ENCODE assay signal across 8 cellular contexts in genomic region chr11:62497132-62497915, GRCh38. TPM values are rescaled to one million over a fixed set of nuclear protein-coding genes. Genes with fewer than 3 reads are reported as not detected.
A peak's percentile ranks its signal among the peaks of the same experiment; 100 is the strongest.
DNase-seq lines count a peak whose midpoint lies in the region; ATAC-seq, FAIRE-seq and TF ChIP-seq lines count a peak whose summit lies in the region.

No MANE protein-coding gene starts in this region.

- H3K4me1 Mint-ChIP-seq in CD4-positive, alpha-beta T cell (ENCODE audit: low read depth), result no peaks in the 10 kb centered on the region
- peaks cover 16% of the 10 kb centered on the region for H3K4me1 Mint-ChIP-seq in endodermal cell

- H3K36me3 ChIP-seq in endodermal cell (ENCODE audit: control insufficient read depth, insufficient read depth, low read length) (no peaks in the 10 kb centered on the region), mucosa of rectum (ENCODE audit: control insufficient read depth in 2 of 2, insufficient read depth in 2 of 2, low read length in 2 of 2) (no peaks in the 10 kb centered on the region)

- WGBS in endodermal cell (ENCODE audit: insufficient coverage in 1 of 2, insufficient read length in 1 of 2), 2 experiments, result 84 to 93% methylated on average over 8 to 11 of the region's 11 CpGs

- H3K27ac ChIP-seq in CD4-positive, alpha-beta T cell (ENCODE audit: low read depth, low read length), result no peak overlapping the region
- H3K27ac ChIP-seq in endodermal cell (ENCODE audit: low read depth, low read length) (no peak overlapping the region), mucosa of rectum (ENCODE audit: low read depth in 2 of 2, low read length in 2 of 2) (peak overlapping the region; percentile 7 to 51)

- H3K27me3 Mint-ChIP-seq in CD4-positive, alpha-beta T cell, result peaks cover 2% of the 10 kb centered on the region
- peaks cover 10% of the 10 kb centered on the region for H3K27me3 Mint-ChIP-seq in endodermal cell (ENCODE audit: insufficient read depth)

- ATAC-seq in CD4-positive, alpha-beta T cell (ENCODE audit: poor library complexity), result peak; percentile 59
- ATAC-seq in GM18520 (IDR thresholded peaks at IDR 0.05; ENCODE audit: unreplicated experiment) (no peak), GM21529 (IDR thresholded peaks at IDR 0.05; ENCODE audit: unreplicated experiment) (no peak)

- CTCF ChIA-PET in CD4-positive, alpha-beta T cell (lab: Charles Lee), result interaction anchor here (0.5 to 2.9 kb wide), 4 partner anchors 10 to 143 kb away, joined by 3 to 10 read pairs (median 6); no protein-coding TSS in a partner anchor

- H3K4me3 ChIP-seq in endodermal cell (ENCODE audit: low read length) (no peak overlapping the region), mucosa of rectum (ENCODE audit: low read length in 2 of 2) (no peak overlapping the region)

- intact Hi-C loops in CD4-positive, alpha-beta T cell (cut with DNase I, micrococcal nuclease), result loop anchor here in 1 of 2 experiments (1.0 to 5.0 kb wide), 2 partner anchors 45 to 63 kb away; no protein-coding TSS in a partner anchor

- no peak overlapping the region for H3K4me3 Mint-ChIP-seq in CD4-positive, alpha-beta T cell
- no peak overlapping the region for H3K4me3 Mint-ChIP-seq in endodermal cell

- no peak for DNase-seq in CD4-positive, alpha-beta T cell
- DNase-seq in H4 (ENCODE audit: low spot score) (peak; percentile 58), RCC 7860 (ENCODE audit: low spot score) (peak; percentile 68), endodermal cell (peak; percentile 80), NCI-H187 treated with DMSO at 0.1 percent for 48 hours (lab: John Stamatoyannopoulos, UW) (no peak)

- no peaks in the 10 kb centered on the region for H3K27me3 ChIP-seq in CD4-positive, alpha-beta T cell (ENCODE audit: control insufficient read depth, insufficient read depth, low read length)
- H3K27me3 ChIP-seq in endodermal cell (ENCODE audit: control insufficient read depth, insufficient read depth, low read length, poor library complexity, severe bottlenecking), result no peaks in the 10 kb centered on the region
- no peaks in the 10 kb centered on the region for H3K27me3 ChIP-seq in mucosa of rectum (ENCODE audit: control insufficient read depth in 2 of 2, insufficient read depth in 2 of 2, low read length in 2 of 2)

- TF ChIP-seq CTCF in CD4-positive, alpha-beta T cell (IDR thresholded peaks at IDR 0.05), result peak; percentile 26
- TF ChIP-seq CTCF in endodermal cell (conservative IDR thresholded peaks at IDR 0.05), result peak; percentile 71

- peaks cover 5% of the 10 kb centered on the region for H3K4me1 ChIP-seq in endodermal cell (ENCODE audit: control insufficient read depth, insufficient read depth, low read length)
- peaks cover 12 to 32% of the 10 kb centered on the region in 2 donors for H3K4me1 ChIP-seq in mucosa of rectum (ENCODE audit: control insufficient read depth in 2 of 2, insufficient read depth in 2 of 2, low read length in 2 of 2)

- no peaks in the 10 kb centered on the region for H3K36me3 Mint-ChIP-seq in CD4-positive, alpha-beta T cell (ENCODE audit: low read depth)
- H3K36me3 Mint-ChIP-seq in endodermal cell (ENCODE audit: low read depth), result no peaks in the 10 kb centered on the region

- H3K9me3 Mint-ChIP-seq in CD4-positive, alpha-beta T cell, result no peaks in the 10 kb centered on the region
- H3K9me3 Mint-ChIP-seq in endodermal cell, result no peaks in the 10 kb centered on the region

- no peaks in the 10 kb centered on the region for H3K9me3 ChIP-seq in CD4-positive, alpha-beta T cell (ENCODE audit: control insufficient read depth, low read length)
- no peaks in the 10 kb centered on the region for H3K9me3 ChIP-seq in endodermal cell (ENCODE audit: control insufficient read depth, low read length)
- no peaks in the 10 kb centered on the region for H3K9me3 ChIP-seq in mucosa of rectum (ENCODE audit: control insufficient read depth in 2 of 2, low read length in 2 of 2)

- FAIRE-seq in RCC 7860 (lab: Jason Lieb, UNC), result no peak

- POLR2A ChIA-PET in CD4-positive, alpha-beta T cell (lab: Charles Lee), result no interaction called here

- H3K9ac ChIP-seq in endodermal cell (ENCODE audit: extremely low read depth, low read length, poor library complexity, severe bottlenecking) (no peak overlapping the region), mucosa of rectum (ENCODE audit: low read depth in 1 of 2, low read length in 2 of 2) (peak overlapping the region in 1 of 2 donors; percentile 26)

- H3K27ac Mint-ChIP-seq in CD4-positive, alpha-beta T cell, result no peak overlapping the region
- H3K27ac Mint-ChIP-seq in endodermal cell, result no peak overlapping the region

RNA-seq across cellular contexts. Expression of gene AHNAK, which starts 49.3 kb away (rescaled TPM):
- total RNA-seq in CD4-positive, alpha-beta T cell, result 100 to 1,000 TPM; 320 to 332 TPM
- total RNA-seq in H4 (2014; rRNA removed; shearing (Covaris generic)), result 47.0 and 60.1 TPM in 2 replicates
- 100 to 1,000 TPM; 109 to 165 TPM for total RNA-seq in endodermal cell
- polyA plus RNA-seq in endodermal cell (2013, experiment 1 of 2), result 18.4 TPM
- 24.8 TPM for polyA plus RNA-seq in endodermal cell (2013, experiment 2 of 2)

Comparison
In these comparisons a context has a peak if more than half of its experiments do, and no peak if none do; other contexts are left out.
1. DNase-seq: peak in H4 (single experiment), RCC 7860 (single experiment) and endodermal cell (single experiment); none in CD4-positive, alpha-beta T cell (0 of 10) and NCI-H187 treated with DMSO at 0.1 percent for 48 hours (single experiment).
2. H3K27ac ChIP-seq: peak in mucosa of rectum (2 of 2); none in CD4-positive, alpha-beta T cell (single experiment) and endodermal cell (single experiment).